2 cellular contexts compared by ENCODE assay signal in the genomic region with DNA sequence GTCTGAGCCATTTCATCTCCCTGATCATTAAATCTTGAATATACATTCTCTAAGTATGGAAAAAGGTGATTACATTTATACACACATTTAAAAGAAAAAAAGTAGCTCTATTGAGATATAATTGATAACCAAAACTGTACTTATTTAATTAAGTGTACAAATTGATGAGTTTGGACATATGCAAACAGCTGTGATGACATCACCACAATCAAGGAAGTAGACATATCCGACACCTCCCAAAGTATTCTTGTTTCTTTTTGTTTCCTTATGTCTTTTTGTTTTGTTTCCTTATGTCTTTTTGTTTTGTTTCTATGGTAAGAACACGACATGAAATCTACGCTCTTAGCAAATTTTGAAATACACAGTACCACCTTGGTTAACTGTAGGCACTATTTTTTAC.
TF ChIP-seq lines count a peak whose summit lies in the region.

No MANE protein-coding gene starts in this region.

TF ChIP-seq in HepG2, 621 proteins besides CTCF, POLR2A, EP300 and RAD21:
- peak; percentile 54 for TF ChIP-seq ATF7 (IDR thresholded peaks at IDR 0.05)
- no peak for TF ChIP-seq ATF7 (CRISPR knock-in tag; IDR thresholded peaks at IDR 0.05)
- no peak for TF ChIP-seq RFX1 (IDR thresholded peaks at IDR 0.05)
TF ChIP-seq in HepG2: peak in this region for 1.

TF ChIP-seq in K562, 482 proteins besides CTCF, POLR2A, EP300 and RAD21:
- TF ChIP-seq ZKSCAN3 (CRISPR knock-in tag; IDR thresholded peaks at IDR 0.05) (no peak), SREBF1 (IDR thresholded peaks at IDR 0.05; ENCODE audit: borderline replicate concordance, low read depth, low read length) (no peak), ZNF263 (CRISPR knock-in tag; IDR thresholded peaks at IDR 0.05; ENCODE audit: borderline replicate concordance) (no peak), ZNF143 (CRISPR knock-in tag; IDR thresholded peaks at IDR 0.05) (no peak), HDAC1 (IDR thresholded peaks at IDR 0.05) (no peak), ZNF780A (CRISPR knock-in tag; IDR thresholded peaks at IDR 0.05) (0 out of 2 replicates have a peak, but pooled peaks have one; percentile 7), SRSF7 (optimal IDR thresholded peaks at IDR 0.05; ENCODE audit: low read depth, low read length) (no peak), ZNF311 (CRISPR knock-in tag; IDR thresholded peaks at IDR 0.05) (no peak), HMG20B (CRISPR knock-in tag; IDR thresholded peaks at IDR 0.05) (no peak), DIDO1 (tag; IDR thresholded peaks at IDR 0.05; ENCODE audit: low read depth) (no peak), BACH1 (tag; IDR thresholded peaks at IDR 0.05) (no peak), U2AF2 (optimal IDR thresholded peaks at IDR 0.05; ENCODE audit: low read depth, low read length) (no peak)
- TF ChIP-seq, protein P1, sequence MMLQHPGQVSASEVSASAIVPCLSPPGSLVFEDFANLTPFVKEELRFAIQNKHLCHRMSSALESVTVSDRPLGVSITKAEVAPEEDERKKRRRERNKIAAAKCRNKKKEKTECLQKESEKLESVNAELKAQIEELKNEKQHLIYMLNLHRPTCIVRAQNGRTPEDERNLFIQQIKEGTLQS (IDR thresholded peaks at IDR 0.05), result peak; percentile 59; the same call in 1 of the 2 replicates
- TF ChIP-seq, protein P1 (CRISPR knock-in tag; conservative IDR thresholded peaks at IDR 0.05), result no peak
- TF ChIP-seq, protein P2, sequence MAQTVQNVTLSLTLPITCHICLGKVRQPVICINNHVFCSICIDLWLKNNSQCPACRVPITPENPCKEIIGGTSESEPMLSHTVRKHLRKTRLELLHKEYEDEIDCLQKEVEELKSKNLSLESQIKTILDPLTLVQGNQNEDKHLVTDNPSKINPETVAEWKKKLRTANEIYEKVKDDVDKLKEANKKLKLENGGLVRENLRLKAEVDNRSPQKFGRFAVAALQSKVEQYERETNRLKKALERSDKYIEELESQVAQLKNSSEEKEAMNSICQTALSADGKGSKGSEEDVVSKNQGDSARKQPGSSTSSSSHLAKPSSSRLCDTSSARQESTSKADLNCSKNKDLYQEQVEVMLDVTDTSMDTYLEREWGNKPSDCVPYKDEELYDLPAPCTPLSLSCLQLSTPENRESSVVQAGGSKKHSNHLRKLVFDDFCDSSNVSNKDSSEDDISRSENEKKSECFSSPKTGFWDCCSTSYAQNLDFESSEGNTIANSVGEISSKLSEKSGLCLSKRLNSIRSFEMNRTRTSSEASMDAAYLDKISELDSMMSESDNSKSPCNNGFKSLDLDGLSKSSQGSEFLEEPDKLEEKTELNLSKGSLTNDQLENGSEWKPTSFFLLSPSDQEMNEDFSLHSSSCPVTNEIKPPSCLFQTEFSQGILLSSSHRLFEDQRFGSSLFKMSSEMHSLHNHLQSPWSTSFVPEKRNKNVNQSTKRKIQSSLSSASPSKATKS (CRISPR knock-in tag; IDR thresholded peaks at IDR 0.05), result no peak
- TF ChIP-seq, protein P3, sequence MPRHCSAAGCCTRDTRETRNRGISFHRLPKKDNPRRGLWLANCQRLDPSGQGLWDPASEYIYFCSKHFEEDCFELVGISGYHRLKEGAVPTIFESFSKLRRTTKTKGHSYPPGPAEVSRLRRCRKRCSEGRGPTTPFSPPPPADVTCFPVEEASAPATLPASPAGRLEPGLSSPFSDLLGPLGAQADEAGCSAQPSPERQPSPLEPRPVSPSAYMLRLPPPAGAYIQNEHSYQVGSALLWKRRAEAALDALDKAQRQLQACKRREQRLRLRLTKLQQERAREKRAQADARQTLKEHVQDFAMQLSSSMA (CRISPR knock-in tag; IDR thresholded peaks at IDR 0.05), result no peak
